In the genomic region with DNA sequence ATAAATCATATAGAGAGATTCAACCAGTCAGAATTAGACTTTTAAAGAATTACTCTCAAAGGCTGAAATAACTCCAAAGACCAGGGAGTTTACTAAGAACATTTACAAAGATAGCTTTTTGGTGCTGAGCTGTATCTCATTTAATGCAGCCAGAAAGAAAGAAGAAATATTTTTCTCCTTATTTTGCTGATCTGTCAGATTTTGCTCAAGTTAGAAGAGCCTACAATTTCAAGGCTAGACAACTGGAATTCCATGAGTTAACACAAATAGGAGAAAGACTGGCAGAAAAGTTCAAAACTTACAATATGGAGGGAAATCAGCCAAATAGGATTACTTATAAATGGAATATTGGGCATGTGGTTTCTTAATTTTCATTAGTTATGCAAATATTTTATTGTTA, we compare ENCODE assay signal across 31 cellular contexts. TPM values are rescaled to one million over a fixed set of nuclear protein-coding genes. Genes with fewer than 3 reads are reported as not detected.
"Had no signal": no experiment of that assay in that cellular context is flagged by ENCODE, and none has a peak within 500 bp of the region (broad histone marks: within the 10 kb centered on the region; RNA-seq: fewer than 3 reads in every experiment).

No MANE protein-coding gene starts in this region.

- H3K9me3 ChIP-seq: ovary, psoas muscle, spleen, suprapubic skin, testis, tibial artery, transverse colon, upper lobe of right lung, uterus had no signal

- H3K36me3 ChIP-seq: neural progenitor cell, ovary, suprapubic skin, tibial artery, transverse colon, upper lobe of right lung, uterus had no signal

- H3K9me3 Mint-ChIP-seq: naive thymus-derived CD4-positive, alpha-beta T cell; natural killer cell; nephron; neural progenitor cell; stimulated activated effector memory CD8-positive, alpha-beta T cell treated with anti-CD3 and anti-CD28 coated beads, Interleukin-12 subunit alpha, Interleukin-12 subunit beta, amount 100 ng/mL, for 72 hours; stimulated activated naive CD8-positive, alpha-beta T cell treated with anti-CD3 and anti-CD28 coated beads, Interleukin-15, amount 100 ng/mL, for 72 hours had no signal

- H3K4me1 ChIP-seq: psoas muscle, uterus had no signal

- H3K4me3 ChIP-seq: neural progenitor cell, ovary, psoas muscle, skin epidermis, smooth muscle cell, spleen, suprapubic skin, testis, tibial artery, transverse colon, upper lobe of right lung, uterus had no signal

- DNase-seq: naive thymus-derived CD4-positive, alpha-beta T cell; natural killer cell; occipital lobe; ovary; posterior cingulate gyrus; psoas muscle; right cardiac atrium; spleen; stimulated activated CD4-positive, alpha-beta T cell treated with anti-CD3 and anti-CD28 coated beads, Interleukin-12 subunit alpha, Interleukin-12 subunit beta, amount 100 ng/mL, for 4 hours; stimulated activated CD4-positive, alpha-beta T cell treated with anti-CD3 and anti-CD28 coated beads, Interleukin-1b, Interleukin-23, amount 100 ng/mL, for 48 hours; stimulated activated CD4-positive, alpha-beta T cell treated with anti-CD3 and anti-CD28 coated beads, Interleukin-4, amount 100 ng/mL, for 24 hours; stimulated activated naive CD4-positive, alpha-beta T cell; stimulated activated naive CD8-positive, alpha-beta T cell treated with anti-CD3 and anti-CD28 coated beads, Interleukin-15, amount 100 ng/mL, for 72 hours; stimulated activated naive CD8-positive, alpha-beta T cell treated with anti-CD3 and anti-CD28 coated beads, Interleukin-15, Interleukin-2, amounts not matched to agents 100 U/mL and 50 U/mL, for 24 hours; substantia nigra; testis; tibial artery; transverse colon; upper lobe of right lung; uterus had no signal

- H3K9ac ChIP-seq: neural progenitor cell, parathyroid adenoma had no signal

- ATAC-seq: naive thymus-derived CD4-positive, alpha-beta T cell; natural killer cell; psoas muscle; right cardiac atrium; sciatic nerve; stimulated activated effector memory CD8-positive, alpha-beta T cell treated with anti-CD3 and anti-CD28 coated beads, Interleukin-12 subunit alpha, Interleukin-12 subunit beta, amount 100 ng/mL, for 72 hours; stimulated activated naive CD8-positive, alpha-beta T cell treated with anti-CD3 and anti-CD28 coated beads, Interleukin-15, amount 100 ng/mL, for 72 hours; stimulated activated naive CD8-positive, alpha-beta T cell treated with anti-CD3 and anti-CD28 coated beads, Interleukin-15, Interleukin-2, amounts not matched to agents 100 U/mL and 50 U/mL, for 24 hours; upper lobe of right lung had no signal

- H3K36me3 Mint-ChIP-seq: neural progenitor cell, type B pancreatic cell had no signal

- H3K27ac ChIP-seq: neural progenitor cell, ovary, parathyroid adenoma, psoas muscle, skin epidermis, spleen, suprapubic skin, testis, tibial artery, transverse colon, upper lobe of right lung, uterus had no signal

- H3K27me3 Mint-ChIP-seq: naive thymus-derived CD4-positive, alpha-beta T cell; progenitor cell of endocrine pancreas; stimulated activated naive CD8-positive, alpha-beta T cell treated with anti-CD3 and anti-CD28 coated beads, Interleukin-15, amount 100 ng/mL, for 72 hours; type B pancreatic cell had no signal

- H3K4me2 ChIP-seq: neural progenitor cell, smooth muscle cell had no signal

- H3K27ac Mint-ChIP-seq: nephron; neural progenitor cell; progenitor cell of endocrine pancreas; stimulated activated effector memory CD8-positive, alpha-beta T cell treated with anti-CD3 and anti-CD28 coated beads, Interleukin-12 subunit alpha, Interleukin-12 subunit beta, amount 100 ng/mL, for 72 hours; stimulated activated naive CD8-positive, alpha-beta T cell treated with anti-CD3 and anti-CD28 coated beads, Interleukin-15, amount 100 ng/mL, for 72 hours; type B pancreatic cell had no signal

- H3K4me3 Mint-ChIP-seq: naive thymus-derived CD4-positive, alpha-beta T cell; natural killer cell; nephron; neural progenitor cell; stimulated activated effector memory CD8-positive, alpha-beta T cell treated with anti-CD3 and anti-CD28 coated beads, Interleukin-12 subunit alpha, Interleukin-12 subunit beta, amount 100 ng/mL, for 72 hours; stimulated activated naive CD8-positive, alpha-beta T cell treated with anti-CD3 and anti-CD28 coated beads, Interleukin-15, amount 100 ng/mL, for 72 hours; type B pancreatic cell had no signal

RNA-seq across cellular contexts. Expression of a gene that starts 6.1 kb away (rescaled TPM):
- polyA plus RNA-seq: neural cell had no signal
